Comparison of ENCODE assay signal across 2 cellular contexts in the genomic region with DNA sequence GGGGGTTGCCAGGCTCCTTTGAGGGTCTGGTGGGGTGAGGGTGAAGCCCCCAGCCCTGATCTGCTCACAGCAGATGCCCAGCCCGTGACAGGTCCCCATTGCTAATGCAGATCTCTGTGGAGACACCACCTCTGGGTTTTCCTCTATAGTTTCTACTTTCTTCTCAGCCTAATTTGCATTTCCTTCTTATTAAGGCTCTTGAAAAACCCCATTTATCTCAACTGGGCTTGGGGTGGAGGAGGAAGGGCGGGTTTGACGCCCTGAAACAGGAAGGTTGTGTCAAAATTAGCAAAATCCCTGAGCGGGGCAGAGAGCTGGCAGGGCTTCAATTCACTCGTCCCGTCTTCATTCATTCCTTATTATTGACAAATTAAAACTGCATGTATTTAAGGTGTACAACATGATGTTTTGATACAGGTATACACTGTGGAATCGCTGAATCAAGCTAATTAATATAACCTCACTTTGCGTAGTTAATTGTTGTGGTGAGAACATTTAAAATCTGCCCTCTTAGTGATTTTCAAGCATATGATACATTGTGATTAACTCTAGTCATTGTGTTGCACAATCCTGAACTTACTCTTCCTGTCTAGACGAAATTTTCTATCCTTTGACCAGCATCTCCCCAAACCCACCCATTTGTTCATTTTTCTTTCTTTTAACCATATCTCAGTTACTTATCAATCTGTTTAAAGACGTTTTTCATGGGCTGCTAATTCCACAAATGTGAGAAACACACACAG.
A peak's percentile ranks its signal among the peaks of the same experiment; 100 is the strongest.
TF ChIP-seq lines count a peak whose summit lies in the region.

No MANE protein-coding gene starts in this region.

TF ChIP-seq in A549, 52 proteins besides CTCF, POLR2A, EP300 and RAD21:
- 0 out of 4 replicates have a peak, but pooled peaks of 1 of the 2 experiments have one; percentile 26 for TF ChIP-seq CEBPB (IDR thresholded peaks at IDR 0.05)

TF ChIP-seq in GM12878, 131 proteins besides CTCF, POLR2A, EP300 and RAD21:
- 0 out of 4 replicates have a peak, but pooled peaks of 1 of the 2 experiments have one; percentile 24 for TF ChIP-seq ETV6 (conservative IDR thresholded peaks at IDR 0.05 in 1 of 2, IDR thresholded peaks at IDR 0.05 in 1 of 2; ENCODE audit: borderline replicate concordance in 1 of 2, low read depth in 1 of 2)
